19 cellular contexts compared by ENCODE assay signal in the genomic region with DNA sequence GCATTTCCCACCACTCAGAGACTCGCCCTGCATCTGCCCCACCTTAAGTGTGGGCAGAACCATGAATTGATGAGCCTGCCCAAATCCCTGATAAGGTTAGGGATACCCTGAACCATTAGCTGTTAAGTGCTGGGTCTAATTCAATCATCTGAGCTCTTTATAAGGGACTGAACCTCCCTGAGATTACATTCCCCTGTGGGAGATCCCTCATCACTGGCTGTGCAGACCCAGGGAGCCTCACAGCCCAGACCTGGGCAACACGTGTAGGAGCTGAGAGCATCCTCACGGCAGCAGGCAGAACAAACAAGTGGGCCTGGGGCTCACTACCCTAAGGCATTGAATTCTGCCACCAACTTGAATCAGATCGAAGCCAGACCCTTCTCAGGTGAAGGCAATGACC. TPM values are rescaled to one million over a fixed set of nuclear protein-coding genes. Genes with fewer than 3 reads are reported as not detected.
DNase-seq lines count a peak whose midpoint lies in the region; TF ChIP-seq lines count a peak whose summit lies in the region.
"Had no signal": no experiment of that assay in that cellular context is flagged by ENCODE, and none has a peak within 500 bp of the region (broad histone marks: within the 10 kb centered on the region; RNA-seq: fewer than 3 reads in every experiment).

No MANE protein-coding gene starts in this region.

- peaks cover 15% of the 10 kb centered on the region for H3K4me1 ChIP-seq in BE2C
- no peaks in the 10 kb centered on the region for H3K4me1 ChIP-seq in Karpas-422 (ENCODE audit: low read length)
- H3K4me1 ChIP-seq: BLaER1 treated with 17β-estradiol and CSF1 and Interleukin-3, amounts not matched to agents 10 nM and 100 nM; Caco-2 had no signal

- H3K4me2 ChIP-seq in Karpas-422 (ENCODE audit: low read depth, low read length, poor library complexity, severe bottlenecking) = no peak overlapping the region
- H3K4me2 ChIP-seq: BLaER1 treated with 17β-estradiol and CSF1 and Interleukin-3, amounts not matched to agents 10 nM and 100 nM had no signal

- H2AFZ ChIP-seq in Karpas-422 (ENCODE audit: low read length) = no peak overlapping the region

- H3K4me3 ChIP-seq in BE2C (ENCODE audit: low read depth, low read length) (no peak overlapping the region), Karpas-422 (ENCODE audit: low read length) (no peak overlapping the region)
- H3K4me3 ChIP-seq: BLaER1 treated with 17β-estradiol and CSF1 and Interleukin-3, amounts not matched to agents 10 nM and 100 nM had no signal

- no peaks in the 10 kb centered on the region for H4K20me1 ChIP-seq in Karpas-422 (ENCODE audit: insufficient read depth, low read depth, low read length)
- H4K20me1 ChIP-seq: BLaER1 treated with 17β-estradiol and CSF1 and Interleukin-3, amounts not matched to agents 10 nM and 100 nM had no signal

- H3K36me3 ChIP-seq in BE2C = no peaks in the 10 kb centered on the region
- no peaks in the 10 kb centered on the region for H3K36me3 ChIP-seq in Karpas-422 (ENCODE audit: insufficient read depth, low read length)
- H3K36me3 ChIP-seq: BLaER1 treated with 17β-estradiol and CSF1 and Interleukin-3, amounts not matched to agents 10 nM and 100 nM had no signal

- no peak overlapping the region for H3K27ac ChIP-seq in Karpas-422 (ENCODE audit: low read length)
- H3K27ac ChIP-seq: BLaER1 treated with 17β-estradiol and CSF1 and Interleukin-3, amounts not matched to agents 10 nM and 100 nM; C4-2B had no signal

- H3K9me3 ChIP-seq in BE2C = no peaks in the 10 kb centered on the region
- no peaks in the 10 kb centered on the region for H3K9me3 ChIP-seq in Karpas-422 (ENCODE audit: low read length)

- DNase-seq in BE2C = peak; percentile 72
- peak; percentile 22 for DNase-seq in Karpas-422
- DNase-seq in SK-N-DZ (ENCODE audit: low spot score) = peak; percentile 87
- no peak for DNase-seq in NOMO-1 treated with dmso at 0.1 percent for 144 hours (lab: John Stamatoyannopoulos, UW; ENCODE audit: unreplicated experiment)
- DNase-seq in cerebellar nuclear complex (lab: John Stamatoyannopoulos, UW) = no peak
- no peak for DNase-seq in activated CD4-positive, alpha-beta T cell treated with anti-CD3 and anti-CD28 coated beads for 48 hours
- DNase-seq: 8988T; ACHN; Caco-2; Calu3; CD4-positive, alpha-beta T cell; CD8-positive, alpha-beta T cell; DMS79 treated with DMSO at 0.1 percent for 48 hours; GF-D8 had no signal

- no peak for TF ChIP-seq CTCF in BE2C (IDR thresholded peaks at IDR 0.05; ENCODE audit: low read depth, low read length)

- no peak overlapping the region for H3K9ac ChIP-seq in Karpas-422 (ENCODE audit: low read length)
- H3K9ac ChIP-seq: BLaER1 treated with 17β-estradiol and CSF1 and Interleukin-3, amounts not matched to agents 10 nM and 100 nM had no signal

- no peaks in the 10 kb centered on the region for H3K9me2 ChIP-seq in Karpas-422 (replicated peaks; ENCODE audit: insufficient read depth, low read length)

- no peaks in the 10 kb centered on the region for H3K79me2 ChIP-seq in Karpas-422 (ENCODE audit: low read length)

- no peaks in the 10 kb centered on the region for H3K27me3 ChIP-seq in BE2C
- H3K27me3 ChIP-seq in Karpas-422 (ENCODE audit: low read length) = no peaks in the 10 kb centered on the region
- H3K27me3 ChIP-seq: BLaER1 treated with 17β-estradiol and CSF1 and Interleukin-3, amounts not matched to agents 10 nM and 100 nM had no signal

RNA-seq across cellular contexts. Expression of gene TAF11L2, which starts 0.6 kb away (rescaled TPM):
- polyA plus RNA-seq in BE2C (2012; ENCODE audit: insufficient read depth, insufficient read length, low read depth) = not detected
- total RNA-seq in Karpas-422 (2014; rRNA removed; shearing (Covaris generic); ENCODE audit: low replicate concordance) = not detected in 2 replicates
- polyA plus RNA-seq in SK-N-DZ (2014; cell fraction: cytosol; rRNA removed) = not detected in 2 replicates
- polyA plus RNA-seq in SK-N-DZ (2014; cell fraction: nucleus; rRNA removed) = 0.76 TPM in 1 of 2 replicates, not detected in the other
- total RNA-seq: A673; Caco-2; Calu3; CD4-positive, alpha-beta T cell; CD8-positive, alpha-beta T cell had no signal
- polyA plus RNA-seq: AG04450, BJ had no signal

RNA-seq across cellular contexts. Expression of gene TAF11L3, which starts 20.7 kb away (rescaled TPM):
- polyA plus RNA-seq in BE2C (2012; ENCODE audit: insufficient read depth, insufficient read length, low read depth) = not detected
- total RNA-seq in Karpas-422 (2014; rRNA removed; shearing (Covaris generic); ENCODE audit: low replicate concordance) = not detected in 2 replicates
- polyA plus RNA-seq in SK-N-DZ (2014; cell fraction: cytosol; rRNA removed) = not detected in 2 replicates
- polyA plus RNA-seq in SK-N-DZ (2014; cell fraction: nucleus; rRNA removed) = not detected in 2 replicates
- total RNA-seq: A673; Caco-2; Calu3; CD4-positive, alpha-beta T cell; CD8-positive, alpha-beta T cell had no signal
- polyA plus RNA-seq: AG04450, BJ had no signal

RNA-seq across cellular contexts. Expression of gene TAF11L4, which starts 24.2 kb away (rescaled TPM):
- not detected for polyA plus RNA-seq in BE2C (2012; ENCODE audit: insufficient read depth, insufficient read length, low read depth)
- not detected in 2 replicates for total RNA-seq in Karpas-422 (2014; rRNA removed; shearing (Covaris generic); ENCODE audit: low replicate concordance)
- not detected in 2 replicates for polyA plus RNA-seq in SK-N-DZ (2014; cell fraction: cytosol; rRNA removed)
- not detected in 2 replicates for polyA plus RNA-seq in SK-N-DZ (2014; cell fraction: nucleus; rRNA removed)
- total RNA-seq: A673; Caco-2; Calu3; CD4-positive, alpha-beta T cell; CD8-positive, alpha-beta T cell had no signal
- polyA plus RNA-seq: AG04450, BJ had no signal

RNA-seq across cellular contexts. Expression of gene TAF11L5, which starts 27.6 kb away (rescaled TPM):
- polyA plus RNA-seq in BE2C (2012; ENCODE audit: insufficient read depth, insufficient read length, low read depth) = not detected
- not detected in 2 replicates for total RNA-seq in Karpas-422 (2014; rRNA removed; shearing (Covaris generic); ENCODE audit: low replicate concordance)
- not detected in 2 replicates for polyA plus RNA-seq in SK-N-DZ (2014; cell fraction: cytosol; rRNA removed)
- polyA plus RNA-seq in SK-N-DZ (2014; cell fraction: nucleus; rRNA removed) = not detected in 2 replicates
- total RNA-seq: Caco-2; Calu3; CD4-positive, alpha-beta T cell; CD8-positive, alpha-beta T cell had no signal
- polyA plus RNA-seq: AG04450, BJ had no signal

RNA-seq across cellular contexts. Expression of gene TAF11L6, which starts 31.0 kb away (rescaled TPM):
- polyA plus RNA-seq in BE2C (2012; ENCODE audit: insufficient read depth, insufficient read length, low read depth) = not detected
- total RNA-seq in Karpas-422 (2014; rRNA removed; shearing (Covaris generic); ENCODE audit: low replicate concordance) = not detected in 2 replicates
- polyA plus RNA-seq in SK-N-DZ (2014; cell fraction: cytosol; rRNA removed) = not detected in 2 replicates
- not detected in 2 replicates for polyA plus RNA-seq in SK-N-DZ (2014; cell fraction: nucleus; rRNA removed)
- total RNA-seq: A673; Caco-2; Calu3; CD4-positive, alpha-beta T cell; CD8-positive, alpha-beta T cell had no signal
- polyA plus RNA-seq: AG04450, BJ had no signal

Comparison
In these comparisons a context has a peak if more than half of its experiments do, and no peak if none do; other contexts are left out.
1. DNase-seq: peak in BE2C (single experiment), Karpas-422 (single experiment) and SK-N-DZ (single experiment); none in NOMO-1 treated with dmso at 0.1 percent for 144 hours (single experiment), cerebellar nuclear complex (0 of 2) and activated CD4-positive, alpha-beta T cell treated with anti-CD3 and anti-CD28 coated beads for 48 hours (single experiment).